In the genomic region with DNA sequence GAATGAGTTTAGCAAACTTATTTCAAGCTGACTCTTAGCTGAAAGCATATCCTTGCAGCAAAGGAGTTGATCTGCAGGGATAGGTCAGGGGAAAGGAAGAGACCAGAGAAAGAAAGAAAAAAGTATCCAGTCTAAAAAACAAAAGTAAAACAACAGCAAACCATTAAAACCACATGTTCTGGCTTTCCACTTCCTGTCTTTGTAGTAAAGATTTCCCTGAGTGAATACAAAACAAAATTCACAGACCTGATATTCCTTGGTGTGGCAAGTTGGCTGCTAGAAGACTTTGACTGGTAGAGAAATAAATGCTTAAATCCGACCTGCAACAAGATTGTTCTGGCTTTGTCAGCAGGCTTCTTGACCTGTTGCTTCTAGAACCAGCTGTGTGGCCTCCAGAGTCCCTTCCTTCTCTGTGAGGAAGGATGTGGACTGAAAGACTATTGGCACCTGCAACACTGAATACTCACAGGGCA, we compare ENCODE assay signal across 12 cellular contexts. TPM values are rescaled to one million over a fixed set of nuclear protein-coding genes. Genes with fewer than 3 reads are reported as not detected.
DNase-seq lines count a peak whose midpoint lies in the region; ATAC-seq and TF ChIP-seq lines count a peak whose summit lies in the region.
"Had no signal": no experiment of that assay in that cellular context is flagged by ENCODE, and none has a peak within 500 bp of the region (broad histone marks: within the 10 kb centered on the region; RNA-seq: fewer than 3 reads in every experiment).

No MANE protein-coding gene starts in this region.

- H3K4me3 Mint-ChIP-seq in IgD-negative memory B cell, result peak overlapping the region; percentile 31 to 87 (median 73)
- peak overlapping the region; percentile 57 for H3K4me3 Mint-ChIP-seq in activated T-helper 2 cell treated with anti-CD3 and anti-CD28 coated beads, Interferon-gamma antibody, Interleukin-2, Interleukin-4, amounts not matched to agents 10 μg/mL and 5 μg/mL and 100 μg/mL, durations not matched to agents 14 hours and 24 hours and 36 hours (ENCODE audit: low read depth)
- H3K4me3 Mint-ChIP-seq in naive thymus-derived CD8-positive, alpha-beta T cell, result peak overlapping the region; percentile 66 to 88 (median 82)

- intact Hi-C loops in activated T-helper 2 cell treated with anti-CD3 and anti-CD28 coated beads, Interferon-gamma antibody, Interleukin-2, Interleukin-4, amounts not matched to agents 10 μg/mL and 5 μg/mL and 100 μg/mL, durations not matched to agents 14 hours and 24 hours and 36 hours (cut with micrococcal nuclease), result loop anchor here (5.0 kb wide), 2 partner anchors 54 to 84 kb away; a partner anchor contains a TSS

- H3K4me1 ChIP-seq in DND-41 (ENCODE audit: insufficient read depth, low read length), result peaks cover 38% of the 10 kb centered on the region

- H3K36me3 Mint-ChIP-seq in IgD-negative memory B cell, result no peaks in the 10 kb centered on the region
- H3K36me3 Mint-ChIP-seq in activated T-helper 2 cell treated with anti-CD3 and anti-CD28 coated beads, Interferon-gamma antibody, Interleukin-2, Interleukin-4, amounts not matched to agents 10 μg/mL and 5 μg/mL and 100 μg/mL, durations not matched to agents 14 hours and 24 hours and 36 hours (ENCODE audit: low read depth), result no peaks in the 10 kb centered on the region
- H3K36me3 Mint-ChIP-seq in naive thymus-derived CD8-positive, alpha-beta T cell, result no peaks in the 10 kb centered on the region

- peak overlapping the region; percentile 21 for H2AFZ ChIP-seq in DND-41 (ENCODE audit: low read depth, low read length)

- H3K27me3 ChIP-seq in DND-41 (ENCODE audit: insufficient read depth, low read length, poor library complexity), result no peaks in the 10 kb centered on the region

- POLR2A ChIA-PET in naive thymus-derived CD8-positive, alpha-beta T cell (lab: Charles Lee), result interaction anchor here (0.7 to 6.4 kb wide), 18 partner anchors 8 to 112 kb away, joined by 3 to 52 read pairs (median 4); a partner anchor contains a TSS

- H3K79me2 ChIP-seq in DND-41 (ENCODE audit: insufficient read depth, low read length), result no peaks in the 10 kb centered on the region

- ATAC-seq in DND-41 (ENCODE audit: insufficient read depth, low read depth) (peak; percentile 82), HG03565 (IDR thresholded peaks at IDR 0.05; ENCODE audit: unreplicated experiment) (no peak)
- peak; percentile 49 to 62 for ATAC-seq in naive thymus-derived CD8-positive, alpha-beta T cell

- no peaks in the 10 kb centered on the region for H3K27me3 Mint-ChIP-seq in IgD-negative memory B cell
- H3K27me3 Mint-ChIP-seq in activated T-helper 2 cell treated with anti-CD3 and anti-CD28 coated beads, Interferon-gamma antibody, Interleukin-2, Interleukin-4, amounts not matched to agents 10 μg/mL and 5 μg/mL and 100 μg/mL, durations not matched to agents 14 hours and 24 hours and 36 hours (ENCODE audit: low read depth), result no peaks in the 10 kb centered on the region
- no peaks in the 10 kb centered on the region for H3K27me3 Mint-ChIP-seq in naive thymus-derived CD8-positive, alpha-beta T cell

- DNase-seq in DND-41 (peak; percentile 58), hypothalamus (lab: John Stamatoyannopoulos, UW) (no peak), DMS53 treated with DMSO at 0.1 percent for 48 hours (lab: John Stamatoyannopoulos, UW; ENCODE audit: unreplicated experiment) (no peak), T-helper 9 cell (no peak)
- no peak for DNase-seq in activated T-helper 2 cell treated with anti-CD3 and anti-CD28 coated beads, Interferon-gamma antibody, Interleukin-2, Interleukin-4, amounts not matched to agents 10 μg/mL and 5 μg/mL and 100 μg/mL, durations not matched to agents 14 hours and 24 hours and 36 hours (ENCODE audit: low spot score)
- peak in 4 of 10 donors; percentile 9 to 64 (median 60) for DNase-seq in naive thymus-derived CD8-positive, alpha-beta T cell
- DNase-seq: amygdala, NCI-H1930, posterior cingulate gyrus had no signal

- TF ChIP-seq CTCF in DND-41 (IDR thresholded peaks at IDR 0.05; ENCODE audit: borderline replicate concordance, extremely low read depth, low read length, poor library complexity, severe bottlenecking), result no peak

- H3K36me3 ChIP-seq in DND-41 (ENCODE audit: insufficient read depth, low read length), result no peaks in the 10 kb centered on the region

- peak overlapping the region; percentile 33 for H3K9ac ChIP-seq in DND-41 (ENCODE audit: low read depth, low read length)

- H3K4me3 ChIP-seq in DND-41 (ENCODE audit: low read depth in 1 of 2, low read length in 2 of 2), result peak overlapping the region in 1 of 2 experiments; percentile 28; a peak in 2 of 4 replicates

- peak overlapping the region; percentile 89 for H3K27ac ChIP-seq in DND-41 (ENCODE audit: low read length)
- H3K27ac ChIP-seq: VCaP had no signal

- H4K20me1 ChIP-seq in DND-41 (ENCODE audit: insufficient read depth, low read length), result no peaks in the 10 kb centered on the region

- H3K4me1 Mint-ChIP-seq in IgD-negative memory B cell, result peaks cover 52 to 54% (median 54%) of the 10 kb centered on the region in 3 donors
- H3K4me1 Mint-ChIP-seq in activated T-helper 2 cell treated with anti-CD3 and anti-CD28 coated beads, Interferon-gamma antibody, Interleukin-2, Interleukin-4, amounts not matched to agents 10 μg/mL and 5 μg/mL and 100 μg/mL, durations not matched to agents 14 hours and 24 hours and 36 hours (ENCODE audit: low read depth), result peaks cover 50% of the 10 kb centered on the region
- H3K4me1 Mint-ChIP-seq in naive thymus-derived CD8-positive, alpha-beta T cell, result peaks cover 55 to 93% (median 90%) of the 10 kb centered on the region in 4 donors

- H3K27ac Mint-ChIP-seq in IgD-negative memory B cell, result peak overlapping the region; percentile 93 to 98 (median 95)
- H3K27ac Mint-ChIP-seq in activated T-helper 2 cell treated with anti-CD3 and anti-CD28 coated beads, Interferon-gamma antibody, Interleukin-2, Interleukin-4, amounts not matched to agents 10 μg/mL and 5 μg/mL and 100 μg/mL, durations not matched to agents 14 hours and 24 hours and 36 hours, result peak overlapping the region; percentile 69
- H3K27ac Mint-ChIP-seq in naive thymus-derived CD8-positive, alpha-beta T cell, result peak overlapping the region; percentile 91 to 99 (median 96)

- no peaks in the 10 kb centered on the region for H3K9me3 Mint-ChIP-seq in IgD-negative memory B cell
- H3K9me3 Mint-ChIP-seq in activated T-helper 2 cell treated with anti-CD3 and anti-CD28 coated beads, Interferon-gamma antibody, Interleukin-2, Interleukin-4, amounts not matched to agents 10 μg/mL and 5 μg/mL and 100 μg/mL, durations not matched to agents 14 hours and 24 hours and 36 hours, result no peaks in the 10 kb centered on the region
- no peaks in the 10 kb centered on the region for H3K9me3 Mint-ChIP-seq in naive thymus-derived CD8-positive, alpha-beta T cell

- no peaks in the 10 kb centered on the region for H3K9me3 ChIP-seq in DND-41 (ENCODE audit: insufficient read depth, low read length, severe bottlenecking)

- peak overlapping the region; percentile 48 for H3K4me2 ChIP-seq in DND-41 (ENCODE audit: insufficient read depth, low read length)

RNA-seq across cellular contexts. Expression of a gene that starts 23.4 kb away (rescaled TPM):
- polyA plus RNA-seq in IgD-negative memory B cell, result 56.1 TPM
- 213 TPM in 2 replicates for total RNA-seq in activated T-helper 2 cell treated with anti-CD3 and anti-CD28 coated beads, Interferon-gamma antibody, Interleukin-2, Interleukin-4, amounts not matched to agents 10 μg/mL and 5 μg/mL and 100 μg/mL, durations not matched to agents 14 hours and 24 hours and 36 hours
- total RNA-seq in naive thymus-derived CD8-positive, alpha-beta T cell, result 10 to 100 TPM; 47.4 to 48.9 TPM
- 10 to 100 TPM; 45.5 to 63.5 (median 57.7) TPM for polyA plus RNA-seq in naive thymus-derived CD8-positive, alpha-beta T cell

RNA-seq across cellular contexts. Expression of a gene that starts 54.0 kb away (rescaled TPM):
- 6.4 TPM for polyA plus RNA-seq in IgD-negative memory B cell
- 6.8 and 8.8 TPM in 2 replicates for total RNA-seq in activated T-helper 2 cell treated with anti-CD3 and anti-CD28 coated beads, Interferon-gamma antibody, Interleukin-2, Interleukin-4, amounts not matched to agents 10 μg/mL and 5 μg/mL and 100 μg/mL, durations not matched to agents 14 hours and 24 hours and 36 hours
- 10 to 100 TPM; 28.9 to 31.7 TPM for total RNA-seq in naive thymus-derived CD8-positive, alpha-beta T cell
- 10 to 100 TPM; 14.3 to 35.0 (median 30.6) TPM for polyA plus RNA-seq in naive thymus-derived CD8-positive, alpha-beta T cell
